In the genomic region with DNA sequence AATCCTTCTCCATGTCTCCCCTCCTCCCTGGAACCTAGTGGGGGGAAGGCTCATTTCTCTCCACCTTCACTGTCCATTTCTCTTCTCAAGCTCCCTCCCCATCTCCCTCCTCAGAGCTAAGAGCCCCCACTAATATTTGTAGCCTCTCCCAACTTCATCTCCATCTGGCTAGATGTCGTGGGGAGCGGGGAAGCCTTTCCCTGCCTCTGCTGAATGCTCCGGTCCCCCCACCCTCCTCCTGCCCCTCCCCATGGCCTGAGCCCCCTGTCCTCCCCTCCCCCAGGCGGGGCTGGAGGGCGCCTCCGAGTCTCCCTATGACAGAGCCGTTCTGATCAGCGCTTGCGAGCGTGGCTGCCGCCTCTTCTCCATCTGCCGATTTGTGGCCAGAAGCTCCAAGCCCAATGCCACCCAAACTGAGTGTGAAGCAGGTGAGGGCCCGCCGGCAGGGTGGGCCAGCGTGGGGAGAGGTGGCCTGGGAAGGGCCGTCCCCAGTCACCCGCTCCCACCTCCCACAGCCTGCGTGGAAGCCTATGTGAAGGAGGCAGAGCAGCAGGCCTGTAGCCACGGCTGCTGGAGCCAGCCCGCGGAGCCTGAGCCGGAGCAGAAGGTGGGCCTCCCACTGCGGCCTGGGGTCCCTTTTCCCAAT, we compare ENCODE assay signal across 12 cellular contexts. TPM values are rescaled to one million over a fixed set of nuclear protein-coding genes. Genes with fewer than 3 reads are reported as not detected.
DNase-seq lines count a peak whose midpoint lies in the region; ATAC-seq and TF ChIP-seq lines count a peak whose summit lies in the region.
"Had no signal": no experiment of that assay in that cellular context is flagged by ENCODE, and none has a peak within 500 bp of the region (broad histone marks: within the 10 kb centered on the region; RNA-seq: fewer than 3 reads in every experiment).

No MANE protein-coding gene starts in this region.

- H3K4me1 ChIP-seq in neuron (ENCODE audit: insufficient read depth, low read length) (peaks cover 36% of the 10 kb centered on the region), left ventricle myocardium inferior (peaks cover 38% of the 10 kb centered on the region)

- no peaks in the 10 kb centered on the region for H3K36me3 ChIP-seq in neuron (ENCODE audit: insufficient read depth, low read length)
- no peaks in the 10 kb centered on the region for H3K36me3 ChIP-seq in left ventricle myocardium inferior
- H3K36me3 ChIP-seq: gastrocnemius medialis had no signal

- TF ChIP-seq CTCF in dorsolateral prefrontal cortex (IDR thresholded peaks at IDR 0.05 in 54 of 56, conservative IDR thresholded peaks at IDR 0.05 in 2 of 56; ENCODE audit: low read depth in 1 of 56, partially characterized antibody in 56 of 56): no peak
- no peak for TF ChIP-seq CTCF in left ventricle myocardium inferior (IDR thresholded peaks at IDR 0.05; ENCODE audit: borderline replicate concordance)

- CTCF ChIA-PET in activated CD4-positive, alpha-beta T cell treated with anti-CD3 and anti-CD28 coated beads, Interleukin-2, amount 10 ng/mL, durations not matched to agents 7 days and 5 days (lab: Charles Lee): interaction anchor here (1.3 to 2.0 kb wide), 3 partner anchors 12 to 25 kb away, joined by 4 to 7 read pairs (median 6); no protein-coding TSS in a partner anchor

- ATAC-seq in HG03571 (IDR thresholded peaks at IDR 0.05; ENCODE audit: unreplicated experiment): no peak
- ATAC-seq: gastrocnemius medialis had no signal

- H3K36me3 Mint-ChIP-seq in activated CD4-positive, alpha-beta T cell treated with anti-CD3 and anti-CD28 coated beads, Interleukin-2, amount 10 ng/mL, durations not matched to agents 7 days and 5 days (ENCODE audit: low read depth): no peaks in the 10 kb centered on the region
- H3K36me3 Mint-ChIP-seq in IgD-negative memory B cell: no peaks in the 10 kb centered on the region

- H3K27me3 Mint-ChIP-seq in activated CD4-positive, alpha-beta T cell treated with anti-CD3 and anti-CD28 coated beads, Interleukin-2, amount 10 ng/mL, durations not matched to agents 7 days and 5 days: peaks cover 62% of the 10 kb centered on the region
- peaks cover 45% of the 10 kb centered on the region for H3K27me3 Mint-ChIP-seq in IgD-negative memory B cell

- H2AFZ ChIP-seq in neuron (ENCODE audit: low read depth, low read length): no peak overlapping the region

- H3K27ac ChIP-seq in dorsolateral prefrontal cortex (peak overlapping the region in 38 of 59 donors; percentile 4 to 90 (median 78)), left ventricle myocardium inferior (replicated peaks) (no peak overlapping the region)
- H3K27ac ChIP-seq: gastrocnemius medialis, KMS-11 had no signal

- H3K4me1 Mint-ChIP-seq in activated CD4-positive, alpha-beta T cell treated with anti-CD3 and anti-CD28 coated beads, Interleukin-2, amount 10 ng/mL, durations not matched to agents 7 days and 5 days: peaks cover 14% of the 10 kb centered on the region
- H3K4me1 Mint-ChIP-seq in IgD-negative memory B cell: peaks cover 10 to 16% (median 14%) of the 10 kb centered on the region in 3 donors

- no peaks in the 10 kb centered on the region for H3K9me3 Mint-ChIP-seq in activated CD4-positive, alpha-beta T cell treated with anti-CD3 and anti-CD28 coated beads, Interleukin-2, amount 10 ng/mL, durations not matched to agents 7 days and 5 days
- peaks cover 0 to 4% (median 0%) of the 10 kb centered on the region in 3 donors for H3K9me3 Mint-ChIP-seq in IgD-negative memory B cell

- H3K4me3 ChIP-seq in dorsolateral prefrontal cortex (peak overlapping the region in 58 of 59 donors; percentile 50 to 84 (median 72)), neuron (ENCODE audit: low read length) (peak overlapping the region; percentile 53), left ventricle myocardium inferior (no peak overlapping the region)

- intact Hi-C loops in dorsolateral prefrontal cortex (cut with DNase I) (no loop called here), left ventricle myocardium inferior (cut with micrococcal nuclease) (no loop called here)

- H3K27me3 ChIP-seq in dorsolateral prefrontal cortex (peaks cover 0 to 39% (median 31%) of the 10 kb centered on the region in 45 donors), neuron (ENCODE audit: insufficient read depth, low read length) (peaks cover 59% of the 10 kb centered on the region), left ventricle myocardium inferior (ENCODE audit: low read depth) (peaks cover 97% of the 10 kb centered on the region)

- H3K4me3 Mint-ChIP-seq in activated CD4-positive, alpha-beta T cell treated with anti-CD3 and anti-CD28 coated beads, Interleukin-2, amount 10 ng/mL, durations not matched to agents 7 days and 5 days: peak overlapping the region; percentile 26
- peak overlapping the region in 3 of 4 donors; percentile 51 to 88 (median 73) for H3K4me3 Mint-ChIP-seq in IgD-negative memory B cell

- no peak for DNase-seq in activated CD4-positive, alpha-beta T cell treated with anti-CD3 and anti-CD28 coated beads, Interleukin-2, amount 10 ng/mL, durations not matched to agents 7 days and 5 days
- no peak for DNase-seq in activated CD4-positive, alpha-beta T cell treated with anti-CD3 and anti-CD28 coated beads, Interleukin-2, amount 50 U/mL, for 1 hour
- DNase-seq in dorsolateral prefrontal cortex (peak in 2 of 10 donors; percentile 44 to 63), 8988T (no peak), left ventricle myocardium inferior (no peak)
- DNase-seq: gastrocnemius medialis, left cardiac atrium, NCI-H2029 had no signal

- H3K27ac Mint-ChIP-seq in activated CD4-positive, alpha-beta T cell treated with anti-CD3 and anti-CD28 coated beads, Interleukin-2, amount 10 ng/mL, durations not matched to agents 7 days and 5 days: no peak overlapping the region
- H3K27ac Mint-ChIP-seq in IgD-negative memory B cell: no peak overlapping the region

- POLR2A ChIA-PET in activated CD4-positive, alpha-beta T cell treated with anti-CD3 and anti-CD28 coated beads, Interleukin-2, amount 10 ng/mL, durations not matched to agents 7 days and 5 days (lab: Charles Lee): no interaction called here

- H3K9me3 ChIP-seq in neuron (ENCODE audit: low read length) (peaks cover 5% of the 10 kb centered on the region), left ventricle myocardium inferior (replicated peaks) (no peaks in the 10 kb centered on the region)
- H3K9me3 ChIP-seq: gastrocnemius medialis had no signal

RNA-seq across cellular contexts. Expression of a gene that starts 1.0 kb away (rescaled TPM):
- total RNA-seq in activated CD4-positive, alpha-beta T cell treated with anti-CD3 and anti-CD28 coated beads, Interleukin-2, amount 10 ng/mL, durations not matched to agents 7 days and 5 days: under 1 TPM in 1 of 2 experiments, not detected in 1; 0.12 TPM
- polyA plus RNA-seq in IgD-negative memory B cell: not detected
- 100 to 1,000 TPM; 128 to 572 (median 372) TPM for total RNA-seq in dorsolateral prefrontal cortex
- 1.5 TPM for total RNA-seq in left ventricle myocardium inferior

RNA-seq across cellular contexts. Expression of a gene that starts 7.1 kb away (rescaled TPM):
- total RNA-seq in activated CD4-positive, alpha-beta T cell treated with anti-CD3 and anti-CD28 coated beads, Interleukin-2, amount 10 ng/mL, durations not matched to agents 7 days and 5 days: not detected
- polyA plus RNA-seq in IgD-negative memory B cell: 0.38 TPM
- total RNA-seq in dorsolateral prefrontal cortex: 100 to 1,000 TPM in 2 of 120 experiments, 10 to 100 TPM in 117, 1 to 10 TPM in 1; 5.0 to 148 (median 44.3) TPM
- 20.0 TPM for total RNA-seq in left ventricle myocardium inferior

RNA-seq across cellular contexts. Expression of a gene that starts 23.1 kb away (rescaled TPM):
- 10 to 100 TPM in 1 of 2 experiments, 1 to 10 TPM in 1; 10.0 to 11.4 TPM for total RNA-seq in activated CD4-positive, alpha-beta T cell treated with anti-CD3 and anti-CD28 coated beads, Interleukin-2, amount 10 ng/mL, durations not matched to agents 7 days and 5 days
- 3.2 TPM for polyA plus RNA-seq in IgD-negative memory B cell
- total RNA-seq in dorsolateral prefrontal cortex (10 to 100 TPM; 19.6 to 52.2 (median 36.9) TPM), left ventricle myocardium inferior (6.2 TPM)

RNA-seq across cellular contexts. Expression of a gene that starts 25.1 kb away (rescaled TPM):
- total RNA-seq in activated CD4-positive, alpha-beta T cell treated with anti-CD3 and anti-CD28 coated beads, Interleukin-2, amount 10 ng/mL, durations not matched to agents 7 days and 5 days: 10 to 100 TPM; 73.0 to 85.2 TPM
- 138 TPM for polyA plus RNA-seq in IgD-negative memory B cell
- 100 to 1,000 TPM in 33 of 120 experiments, 10 to 100 TPM in 87; 49.9 to 127 (median 88.9) TPM for total RNA-seq in dorsolateral prefrontal cortex
- total RNA-seq in left ventricle myocardium inferior: 76.6 TPM

RNA-seq across cellular contexts. Expression of a gene that starts 42.1 kb away (rescaled TPM):
- 1,000 to 10,000 TPM; 1,627 to 1,778 TPM for total RNA-seq in activated CD4-positive, alpha-beta T cell treated with anti-CD3 and anti-CD28 coated beads, Interleukin-2, amount 10 ng/mL, durations not matched to agents 7 days and 5 days
- 1,891 TPM for polyA plus RNA-seq in IgD-negative memory B cell
- 100 to 1,000 TPM; 378 to 577 (median 453) TPM for total RNA-seq in dorsolateral prefrontal cortex
- total RNA-seq in left ventricle myocardium inferior: 643 TPM

Comparison
In these comparisons a context has a peak if more than half of its experiments do, and no peak if none do; other contexts are left out.
1. RNA of a gene that starts 1.0 kb away (total RNA-seq): 128 to 572 TPM in dorsolateral prefrontal cortex; 1.5 TPM in left ventricle myocardium inferior (single experiment) and 0.12 TPM in activated CD4-positive, alpha-beta T cell treated with anti-CD3 and anti-CD28 coated beads, Interleukin-2, amount 10 ng/mL, durations not matched to agents 7 days and 5 days; every median in the first group is over 10 times any median in the second.
2. RNA of a gene that starts 7.1 kb away (total RNA-seq): 5.0 to 148 TPM in dorsolateral prefrontal cortex and 20.0 TPM in left ventricle myocardium inferior (single experiment); not detected in activated CD4-positive, alpha-beta T cell treated with anti-CD3 and anti-CD28 coated beads, Interleukin-2, amount 10 ng/mL, durations not matched to agents 7 days and 5 days; every median in the first group is over 4 times any median in the second.